In the genomic region with DNA sequence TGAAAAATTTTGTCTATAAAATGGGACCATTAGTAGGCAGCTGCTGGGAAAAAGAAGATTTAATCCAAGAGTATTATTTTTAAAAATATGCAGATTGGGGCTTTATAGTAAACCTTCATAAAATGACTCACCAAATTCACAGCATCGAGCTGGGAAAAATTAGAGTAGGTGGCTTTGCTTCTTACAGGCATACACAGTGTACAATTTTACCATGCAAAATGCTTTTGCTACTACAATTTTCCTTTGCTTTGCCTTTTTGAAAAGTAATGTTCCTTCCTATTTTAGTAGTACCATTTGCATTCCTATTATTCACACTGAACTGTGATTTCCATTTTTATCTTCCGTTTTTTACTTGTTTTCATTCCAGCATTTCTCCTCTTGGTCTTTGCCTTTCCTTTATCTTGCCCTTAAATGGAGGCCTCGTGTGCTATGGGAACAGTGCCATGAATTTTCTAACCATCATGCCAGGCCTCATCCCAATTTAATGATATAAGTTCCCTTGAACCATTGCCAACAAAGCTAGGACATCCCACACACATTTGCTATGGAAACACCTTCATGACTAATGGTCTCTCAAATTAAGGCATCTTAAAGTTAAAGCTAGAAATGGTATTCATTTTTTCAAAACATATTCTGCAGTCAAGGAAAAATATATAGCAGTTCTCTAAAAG, we compare ENCODE assay signal across 10 cellular contexts.
DNase-seq lines count a peak whose midpoint lies in the region; ATAC-seq and TF ChIP-seq lines count a peak whose summit lies in the region.
"Had no signal": no experiment of that assay in that cellular context is flagged by ENCODE, and none has a peak within 500 bp of the region (broad histone marks: within the 10 kb centered on the region; RNA-seq: fewer than 3 reads in every experiment).

No MANE protein-coding gene starts in this region.

- H3K4me3 ChIP-seq in retinal pigment epithelial cell (ENCODE audit: low read length) = no peak overlapping the region

- ATAC-seq in HG03432 (IDR thresholded peaks at IDR 0.05; ENCODE audit: unreplicated experiment) = no peak
- ATAC-seq: activated CD8-positive, alpha-beta memory T cell treated with anti-CD3 and anti-CD28 coated beads, Interleukin-2, amount 10 ng/mL, durations not matched to agents 7 days and 5 days had no signal

- peak; percentile 20 for DNase-seq in EL
- peak; percentile 66 for DNase-seq in NCI-H69 (lab: John Stamatoyannopoulos, UW)
- peak; percentile 30 for DNase-seq in dermis blood vessel endothelial cell
- DNase-seq in retinal pigment epithelial cell (ENCODE audit: low read depth) = peak; percentile 52
- no peak for DNase-seq in ecto neural progenitor cell (ENCODE audit: low spot score)
- no peak for DNase-seq in NK-92 (lab: John Stamatoyannopoulos, UW; ENCODE audit: unreplicated experiment)
- no peak for DNase-seq in T-helper 9 cell
- DNase-seq: activated CD8-positive, alpha-beta memory T cell treated with anti-CD3 and anti-CD28 coated beads, Interleukin-2, amount 10 ng/mL, durations not matched to agents 7 days and 5 days; GOT3 had no signal

- TF ChIP-seq CTCF in retinal pigment epithelial cell (conservative IDR thresholded peaks at IDR 0.05; ENCODE audit: low read depth, low read length) = no peak

Comparison
In these comparisons a context has a peak if more than half of its experiments do, and no peak if none do; other contexts are left out.
1. DNase-seq: peak in EL (single experiment), NCI-H69 (single experiment), dermis blood vessel endothelial cell (single experiment) and retinal pigment epithelial cell (single experiment); none in ecto neural progenitor cell (single experiment), NK-92 (single experiment) and T-helper 9 cell (single experiment).